15 cellular contexts compared by ENCODE assay signal in genomic region chr16:87964049-87964448, GRCh38. TPM values are rescaled to one million over a fixed set of nuclear protein-coding genes. Genes with fewer than 3 reads are reported as not detected.
DNase-seq lines count a peak whose midpoint lies in the region; ATAC-seq, FAIRE-seq and TF ChIP-seq lines count a peak whose summit lies in the region.
"Had no signal": no experiment of that assay in that cellular context is flagged by ENCODE, and none has a peak within 500 bp of the region (broad histone marks: within the 10 kb centered on the region; RNA-seq: fewer than 3 reads in every experiment).

No MANE protein-coding gene starts in this region.

- H3K23ac ChIP-seq in H1 (ENCODE audit: insufficient read length) (no peak overlapping the region), trophoblast cell (ENCODE audit: low read length) (no peak overlapping the region)

- peak overlapping the region; percentile 71 for H3K27ac ChIP-seq in SJSA1
- H3K27ac ChIP-seq in H1 (ENCODE audit: low read depth, low read length) = no peak overlapping the region
- H3K27ac ChIP-seq in trophoblast cell (ENCODE audit: low read depth, low read length) = no peak overlapping the region
- no peak overlapping the region for H3K27ac ChIP-seq in A673 (ENCODE audit: low read depth, low read length, poor library complexity, severe bottlenecking)
- H3K27ac ChIP-seq: VCaP had no signal

- H4K8ac ChIP-seq in H1 (ENCODE audit: extremely low read depth, insufficient read depth, low read length) (no peak overlapping the region; the same call in 1 of the 2 replicates), trophoblast cell (ENCODE audit: low read depth, low read length) (no peak overlapping the region)

- BruUV-seq in A673 (replicated peaks; lab: Mats Ljungman, UMichigan) = no TSS peak

- no peaks in the 10 kb centered on the region for H3K27me3 ChIP-seq in SJSA1 (replicated peaks)
- H3K27me3 ChIP-seq in H1 (replicated peaks in 1 of 4; ENCODE audit: control insufficient read depth in 3 of 4, extremely low read depth in 1 of 4, insufficient read depth in 3 of 4, low read length in 3 of 4) = no peaks in the 10 kb centered on the region
- no peaks in the 10 kb centered on the region for H3K27me3 ChIP-seq in trophoblast cell (ENCODE audit: insufficient read depth, low read length)
- H3K27me3 ChIP-seq in A673 (replicated peaks; ENCODE audit: insufficient read depth, low read depth, low read length, poor library complexity) = no peaks in the 10 kb centered on the region

- H2AFZ ChIP-seq in H1 (ENCODE audit: low read length) (no peak overlapping the region), trophoblast cell (ENCODE audit: insufficient read depth, low read length, poor library complexity) (no peak overlapping the region)

- no peak for FAIRE-seq in H1 (lab: Jason Lieb, UNC)
- FAIRE-seq: GM12892 had no signal

- no peaks in the 10 kb centered on the region for H3K27me3 Mint-ChIP-seq in T-helper 1 cell treated with Interleukin-12 subunit alpha and Interleukin-12 subunit beta and Interleukin-4 antibody, amounts not matched to agents 30 μg/mL and 1 μg/mL, for 36 hours (ENCODE audit: low read depth)

- H3K36me3 ChIP-seq in SJSA1 (no peaks in the 10 kb centered on the region), H1 (ENCODE audit: control insufficient read depth in 2 of 4, insufficient read depth in 4 of 4, low read length in 3 of 4) (peaks cover 0 to 2% (median under 1%) of the 10 kb centered on the region in 4 experiments; a peak in 1 of 8 replicates), trophoblast cell (ENCODE audit: control insufficient read depth in 1 of 2, insufficient read depth in 2 of 2, low read length in 2 of 2) (peaks cover 2 to 4% of the 10 kb centered on the region in 2 experiments), A673 (ENCODE audit: insufficient read depth, low read length, poor library complexity, severe bottlenecking) (no peaks in the 10 kb centered on the region)

- no peaks in the 10 kb centered on the region for H3K9me3 ChIP-seq in SJSA1 (replicated peaks)
- no peaks in the 10 kb centered on the region for H3K9me3 ChIP-seq in H1 (ENCODE audit: insufficient read depth in 2 of 2, low read depth in 1 of 2, low read length in 1 of 2)
- no peaks in the 10 kb centered on the region for H3K9me3 ChIP-seq in trophoblast cell (ENCODE audit: insufficient read depth, low read depth, low read length)
- H3K9me3 ChIP-seq in A673 (ENCODE audit: low read depth, low read length, poor library complexity, severe bottlenecking) = no peaks in the 10 kb centered on the region
- H3K9me3 ChIP-seq: mucosa of descending colon had no signal

- peaks cover 0 to 90% of the 10 kb centered on the region in 2 experiments for H3K79me2 ChIP-seq in H1 (ENCODE audit: control insufficient read depth in 1 of 2, insufficient read depth in 2 of 2, low read length in 2 of 2)
- H3K79me2 ChIP-seq in trophoblast cell (ENCODE audit: control insufficient read depth, insufficient read depth, low read length, poor library complexity) = peaks cover 8% of the 10 kb centered on the region

- H3K27ac Mint-ChIP-seq in T-helper 1 cell treated with Interleukin-12 subunit alpha and Interleukin-12 subunit beta and Interleukin-4 antibody, amounts not matched to agents 30 μg/mL and 1 μg/mL, for 36 hours = peak overlapping the region; percentile 80

- no peaks in the 10 kb centered on the region for H3K23me2 ChIP-seq in H1 (ENCODE audit: low read depth, low read length)

- H2BK5ac ChIP-seq in H1 (ENCODE audit: low read depth, low read length) (peak overlapping the region; percentile 32; the same call in 1 of the 2 replicates), trophoblast cell (ENCODE audit: low read depth, low read length, poor library complexity) (no peak overlapping the region)

- no peak overlapping the region for H3K14ac ChIP-seq in H1 (ENCODE audit: insufficient read length)
- no peak overlapping the region for H3K14ac ChIP-seq in trophoblast cell (ENCODE audit: low read length)

- ATAC-seq in HG03571 (IDR thresholded peaks at IDR 0.05; ENCODE audit: unreplicated experiment) = no peak

- H3K36me3 Mint-ChIP-seq in T-helper 1 cell treated with Interleukin-12 subunit alpha and Interleukin-12 subunit beta and Interleukin-4 antibody, amounts not matched to agents 30 μg/mL and 1 μg/mL, for 36 hours (ENCODE audit: low read depth) = peaks cover 8% of the 10 kb centered on the region

- TF ChIP-seq EP300 in H1 (IDR thresholded peaks at IDR 0.05; ENCODE audit: borderline replicate concordance in 1 of 2, low read depth in 2 of 2, low read length in 2 of 2) = no peak

- no peak for TF ChIP-seq POLR2A in H1 (IDR thresholded peaks at IDR 0.05; ENCODE audit: control extremely low read depth in 1 of 2, low read depth in 2 of 2, low read length in 2 of 2)

- no peak overlapping the region for H4K91ac ChIP-seq in H1 (replicated peaks; ENCODE audit: insufficient read length, low read length)
- no peak overlapping the region for H4K91ac ChIP-seq in trophoblast cell (ENCODE audit: low read depth, low read length)

- H2AK5ac ChIP-seq in H1 (ENCODE audit: low read depth, low read length) (no peak overlapping the region), trophoblast cell (ENCODE audit: low read length) (no peak overlapping the region)

- H3K4ac ChIP-seq in H1 (replicated peaks; ENCODE audit: insufficient read length, low read depth, low read length) (peak overlapping the region; percentile 57), trophoblast cell (ENCODE audit: low read depth, low read length) (no peak overlapping the region)

- POLR2A ChIA-PET in H1 (lab: Charles Lee; ENCODE audit: partially characterized antibody) = interaction anchor here (7.1 kb wide), 1 partner anchor 11 kb away, joined by 40 read pairs; the partner anchor contains the start of gene BANP
- POLR2A ChIA-PET in A673 (lab: Charles Lee; ENCODE audit: low non-redundant PET) = no interaction called here

- DNase-seq in T-helper 1 cell = no peak
- DNase-seq in SJSA1 (ENCODE audit: low read depth in 1 of 2, low spot score in 2 of 2) = no peak
- DNase-seq in H1 (ENCODE audit: low read depth in 1 of 2, low spot score in 2 of 2) = no peak
- no peak for DNase-seq in trophoblast cell
- no peak for DNase-seq in NCI-H1417 (lab: John Stamatoyannopoulos, UW)
- DNase-seq in A673 (ENCODE audit: low spot score) = no peak
- DNase-seq: DMS79 treated with DMSO at 0.1 percent for 48 hours, mucosa of descending colon, NCI-H510A had no signal

- CTCF ChIA-PET in H1 (lab: Charles Lee; ENCODE audit: partially characterized antibody) = no interaction called here
- CTCF ChIA-PET in A673 (lab: Charles Lee) = no interaction called here

- peaks cover 42% of the 10 kb centered on the region for H3K4me1 Mint-ChIP-seq in T-helper 1 cell treated with Interleukin-12 subunit alpha and Interleukin-12 subunit beta and Interleukin-4 antibody, amounts not matched to agents 30 μg/mL and 1 μg/mL, for 36 hours (ENCODE audit: low read depth)

- H3K18ac ChIP-seq in H1 (ENCODE audit: extremely low read depth, low read length) = no peak overlapping the region
- no peak overlapping the region for H3K18ac ChIP-seq in trophoblast cell (ENCODE audit: low read length)

- H3K4me3 ChIP-seq in SJSA1 = no peak overlapping the region
- no peak overlapping the region for H3K4me3 ChIP-seq in H1 (ENCODE audit: extremely low read depth in 1 of 4, insufficient read depth in 2 of 4, low read depth in 3 of 4, low read length in 4 of 4)
- peak overlapping the region; percentile 30 for H3K4me3 ChIP-seq in trophoblast cell (ENCODE audit: low read depth, low read length)
- no peak overlapping the region for H3K4me3 ChIP-seq in A673 (ENCODE audit: low read depth, low read length, poor library complexity, severe bottlenecking)
- H3K4me3 ChIP-seq: mucosa of descending colon had no signal

- H3K56ac ChIP-seq in H1 (replicated peaks; ENCODE audit: insufficient read length, low read depth, low read length) = no peak overlapping the region

- intact Hi-C loops in A673 (cut with micrococcal nuclease; ENCODE audit: unreplicated experiment) = no loop called here

- H3K4me3 Mint-ChIP-seq in T-helper 1 cell treated with Interleukin-12 subunit alpha and Interleukin-12 subunit beta and Interleukin-4 antibody, amounts not matched to agents 30 μg/mL and 1 μg/mL, for 36 hours = no peak overlapping the region

- H3K4me2 ChIP-seq in H1 (ENCODE audit: insufficient read depth in 1 of 2, low read depth in 2 of 2, low read length in 2 of 2) = no peak overlapping the region
- no peak overlapping the region for H3K4me2 ChIP-seq in trophoblast cell (ENCODE audit: low read length)

- H2BK20ac ChIP-seq in H1 (ENCODE audit: low read length) = no peak overlapping the region

- H4K12ac ChIP-seq in trophoblast cell (ENCODE audit: low read depth, low read length) = no peak overlapping the region

- H2BK120ac ChIP-seq in H1 (replicated peaks; ENCODE audit: low read depth, low read length) = no peak overlapping the region
- H2BK120ac ChIP-seq in trophoblast cell (ENCODE audit: insufficient read depth, low read length, poor library complexity) = no peak overlapping the region

- no peak for TF ChIP-seq RAD21 in H1 (IDR thresholded peaks at IDR 0.05 in 1 of 2, conservative IDR thresholded peaks at IDR 0.05 in 1 of 2; ENCODE audit: low read depth in 2 of 2, low read length in 2 of 2)

- H3K9me3 Mint-ChIP-seq in T-helper 1 cell treated with Interleukin-12 subunit alpha and Interleukin-12 subunit beta and Interleukin-4 antibody, amounts not matched to agents 30 μg/mL and 1 μg/mL, for 36 hours = no peaks in the 10 kb centered on the region

- no peak overlapping the region for H4K5ac ChIP-seq in H1 (ENCODE audit: insufficient read length, low read depth, low read length)

- 98% methylated on average over 10 of the region's 10 CpGs; no CpG with 5 or more reads in 1 of the 2 experiments for whole genome bisulfite sequencing in H1 (ENCODE audit: extremely low coverage in 1 of 2, insufficient coverage in 1 of 2, insufficient read length in 1 of 2, insufficient replicate concordance in 2 of 2, low coverage in 1 of 2, low lambda C conversion rate in 2 of 2, missing lambda C conversion rate in 1 of 2), 2 experiments
- WGBS in trophoblast cell (ENCODE audit: extremely low coverage, insufficient coverage, insufficient read length) = no CpG with 5 or more reads among the region's 10 CpGs

- TF ChIP-seq CTCF in H1 (IDR thresholded peaks at IDR 0.05; ENCODE audit: control extremely low read depth in 1 of 3, insufficient read depth in 1 of 3, low read depth in 1 of 3, low read length in 3 of 3) = no peak
- no peak for TF ChIP-seq CTCF in A673 (conservative IDR thresholded peaks at IDR 0.05; ENCODE audit: low read depth, low read length)

- no peak overlapping the region for H2BK15ac ChIP-seq in H1 (ENCODE audit: low read length)

- no peak overlapping the region for H2BK12ac ChIP-seq in H1 (ENCODE audit: low read depth, low read length)
- no peak overlapping the region for H2BK12ac ChIP-seq in trophoblast cell (ENCODE audit: low read length)

- H3K4me1 ChIP-seq in SJSA1 (replicated peaks) = peaks cover 23% of the 10 kb centered on the region
- peaks cover 0 to 13% (median under 1%) of the 10 kb centered on the region in 4 experiments; a peak in 2 of 7 replicates for H3K4me1 ChIP-seq in H1 (replicated peaks in 1 of 4; ENCODE audit: control insufficient read depth in 3 of 4, insufficient read depth in 4 of 4, low read length in 3 of 4)
- peaks cover 0 to 2% of the 10 kb centered on the region in 2 experiments for H3K4me1 ChIP-seq in trophoblast cell (ENCODE audit: control insufficient read depth in 1 of 2, insufficient read depth in 2 of 2, low read length in 2 of 2)
- H3K4me1 ChIP-seq in A673 (ENCODE audit: insufficient read depth, low read length, poor library complexity, severe bottlenecking) = no peaks in the 10 kb centered on the region

- H3K9ac ChIP-seq in H1 (replicated peaks in 1 of 4; ENCODE audit: extremely low read depth in 1 of 4, low read depth in 3 of 4, low read length in 3 of 4) = peak overlapping the region in 1 of 4 experiments; percentile 26; a peak in 1 of 7 replicates
- H3K9ac ChIP-seq in trophoblast cell (ENCODE audit: low read length) = no peak overlapping the region

- H3K79me1 ChIP-seq in H1 (ENCODE audit: low read depth, low read length) (peaks cover 14% of the 10 kb centered on the region), trophoblast cell (ENCODE audit: low read length) (no peaks in the 10 kb centered on the region)

- peaks cover 5 to 16% of the 10 kb centered on the region in 2 experiments for H4K20me1 ChIP-seq in H1 (replicated peaks in 1 of 2; ENCODE audit: control insufficient read depth in 1 of 2, insufficient read depth in 2 of 2, low read length in 2 of 2)

RNA-seq across cellular contexts. Expression of gene BANP, which starts 12.8 kb away (rescaled TPM):
- total RNA-seq in SJSA1 (2014; rRNA removed; shearing (Covaris generic)) = 12.8 and 21.7 TPM in 2 replicates
- 39.3 and 39.8 TPM in 2 replicates for total RNA-seq in H1 (2021; fragmentation: NEBNext Ultra II Directional; extraction: Animal tissue kit (Norgen Biotek cat#: 25700))
- polyA plus RNA-seq in H1 (2011; rRNA removed) = 25.8 and 29.0 TPM in 2 replicates
- polyA plus RNA-seq in H1 (2011; cell fraction: cytosol; rRNA removed) = 33.5 TPM
- 65.3 TPM for polyA plus RNA-seq in H1 (2011; cell fraction: nucleus; rRNA removed)
- polyA plus RNA-seq in H1 (2012, experiment 1 of 2) = 20.1 to 25.9 TPM (median 23.8 TPM) in 4 replicates
- 21.4 TPM for polyA plus RNA-seq in H1 (2012, experiment 2 of 2)
- polyA plus RNA-seq in H1 (2013, experiment 1 of 2) = 20.6 TPM
- 21.1 TPM for polyA plus RNA-seq in H1 (2013, experiment 2 of 2)
- polyA minus RNA-seq in H1 (2011; rRNA and poly(A)+ RNA removed) = 45.5 and 52.3 TPM in 2 replicates
- polyA minus RNA-seq in H1 (2011; cell fraction: cytosol; rRNA and poly(A)+ RNA removed) = 25.0 TPM
- polyA minus RNA-seq in H1 (2011; cell fraction: nucleus; rRNA and poly(A)+ RNA removed) = 52.7 TPM
- polyA plus RNA-seq in trophoblast cell (2013) = 30.9 and 33.0 TPM in 2 replicates
- 35.2 and 44.3 TPM in 2 replicates for total RNA-seq in A673 (2021)

RNA-seq across cellular contexts. Expression of gene CA5A, which starts 27.7 kb away (rescaled TPM):
- total RNA-seq in SJSA1 (2014; rRNA removed; shearing (Covaris generic)) = not detected in 2 replicates
- total RNA-seq in H1 (2021; fragmentation: NEBNext Ultra II Directional; extraction: Animal tissue kit (Norgen Biotek cat#: 25700)) = not detected in 2 replicates
- not detected in 2 replicates for polyA plus RNA-seq in H1 (2011; rRNA removed)
- polyA plus RNA-seq in H1 (2011; cell fraction: cytosol; rRNA removed) = not detected
- polyA plus RNA-seq in H1 (2011; cell fraction: nucleus; rRNA removed) = not detected
- not detected in 4 replicates for polyA plus RNA-seq in H1 (2012, experiment 1 of 2)
- polyA plus RNA-seq in H1 (2012, experiment 2 of 2) = not detected
- under 0.01 TPM for polyA plus RNA-seq in H1 (2013, experiment 1 of 2)
- not detected for polyA plus RNA-seq in H1 (2013, experiment 2 of 2)
- not detected in 2 replicates for polyA minus RNA-seq in H1 (2011; rRNA and poly(A)+ RNA removed)
- not detected for polyA minus RNA-seq in H1 (2011; cell fraction: cytosol; rRNA and poly(A)+ RNA removed)
- polyA minus RNA-seq in H1 (2011; cell fraction: nucleus; rRNA and poly(A)+ RNA removed) = not detected
- not detected in 2 replicates for polyA plus RNA-seq in trophoblast cell (2013)
- not detected in 2 replicates for total RNA-seq in A673 (2021)
- total RNA-seq: RPMI7951 had no signal
- polyA plus RNA-seq: adipose tissue had no signal
